10 cellular contexts compared by ENCODE assay signal in the genomic region with DNA sequence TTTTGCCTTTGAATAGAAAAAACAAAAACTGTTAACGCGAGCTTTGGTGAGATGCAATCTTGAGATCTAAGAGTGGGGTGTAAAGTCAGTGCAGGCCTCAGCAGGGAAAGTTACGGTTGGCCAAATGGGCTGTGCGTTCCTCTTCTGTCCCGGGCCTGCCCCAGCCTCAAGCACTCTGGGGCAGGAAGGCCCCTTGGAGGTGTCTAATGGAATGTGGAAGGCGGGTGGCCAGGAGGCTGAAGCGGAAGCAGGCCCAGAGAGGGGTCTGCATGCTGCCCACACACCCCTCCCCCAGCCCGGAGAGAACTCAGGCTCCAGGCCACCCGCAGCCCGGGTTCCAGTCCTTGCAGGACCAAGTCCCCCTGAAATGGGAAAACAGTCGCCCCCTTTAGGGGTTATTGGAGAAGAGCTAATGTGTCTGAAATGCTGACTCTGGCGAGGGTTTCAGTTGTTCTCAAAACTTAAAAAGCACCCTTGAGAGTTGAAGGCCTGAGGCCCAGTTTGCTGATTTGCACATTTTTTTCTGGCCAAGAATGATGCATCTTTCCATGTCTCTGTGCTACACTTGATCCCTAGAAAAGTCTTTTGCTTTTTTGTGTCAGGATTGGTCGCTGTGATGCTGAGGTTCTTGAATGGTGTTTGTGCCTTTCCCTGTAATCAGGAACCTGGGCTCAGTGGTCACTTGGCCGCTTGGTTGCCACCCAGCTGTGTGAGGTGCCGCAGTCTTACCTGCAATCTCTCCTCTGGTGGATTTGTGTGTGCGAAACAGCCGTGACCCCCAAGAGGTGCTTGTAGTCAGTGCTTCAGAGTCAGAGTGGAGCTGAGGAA. TPM values are rescaled to one million over a fixed set of nuclear protein-coding genes. Genes with fewer than 3 reads are reported as not detected.
DNase-seq lines count a peak whose midpoint lies in the region; ATAC-seq, FAIRE-seq and TF ChIP-seq lines count a peak whose summit lies in the region.
"Had no signal": no experiment of that assay in that cellular context is flagged by ENCODE, and none has a peak within 500 bp of the region (broad histone marks: within the 10 kb centered on the region; RNA-seq: fewer than 3 reads in every experiment).

No MANE protein-coding gene starts in this region.

- H3K4me1 ChIP-seq in breast epithelium (peaks cover 25 to 33% of the 10 kb centered on the region in 2 donors), H1 (replicated peaks in 1 of 4; ENCODE audit: control insufficient read depth in 3 of 4, insufficient read depth in 4 of 4, low read length in 3 of 4) (peaks cover 13 to 51% (median 38%) of the 10 kb centered on the region in 4 experiments)

- WGBS in H1 (ENCODE audit: extremely low coverage in 1 of 2, insufficient coverage in 1 of 2, insufficient read length in 1 of 2, insufficient replicate concordance in 2 of 2, low coverage in 1 of 2, low lambda C conversion rate in 2 of 2, missing lambda C conversion rate in 1 of 2), 2 experiments, result 26% methylated on average over 17 of the region's 17 CpGs; no CpG with 5 or more reads in 1 of the 2 experiments

- FAIRE-seq in H1 (lab: Jason Lieb, UNC), result no peak

- H3K23me2 ChIP-seq in H1 (ENCODE audit: low read depth, low read length), result peaks cover 6% of the 10 kb centered on the region

- H3K36me3 Mint-ChIP-seq in MCF 10A (ENCODE audit: insufficient read depth, unreplicated experiment) (peaks cover 1% of the 10 kb centered on the region), mesothelial cell of epicardium (no peaks in the 10 kb centered on the region)

- intact Hi-C loops in breast epithelium (cut with DNase I; ENCODE audit: low total_unique reads) (no loop called here), MCF 10A (cut with micrococcal nuclease) (no loop called here)

- peak; percentile 32 to 46; a peak in 2 of 4 replicates for TF ChIP-seq RAD21 in H1 (IDR thresholded peaks at IDR 0.05 in 1 of 2, conservative IDR thresholded peaks at IDR 0.05 in 1 of 2; ENCODE audit: low read depth in 2 of 2, low read length in 2 of 2)

- POLR2A ChIA-PET in MCF 10A (lab: Yijun Ruan, JAX), result no interaction called here
- POLR2A ChIA-PET in H1 (lab: Charles Lee; ENCODE audit: partially characterized antibody), result interaction anchor here (0.8 to 3.3 kb wide), 23 partner anchors 8 to 120 kb away, joined by 3 to 15 read pairs (median 5); no protein-coding TSS in a partner anchor

- peak overlapping the region; percentile 89 for H3K18ac ChIP-seq in H1 (ENCODE audit: extremely low read depth, low read length)

- no peaks in the 10 kb centered on the region for H3K36me3 ChIP-seq in breast epithelium
- H3K36me3 ChIP-seq in H1 (ENCODE audit: control insufficient read depth in 2 of 4, insufficient read depth in 4 of 4, low read length in 3 of 4), result no peaks in the 10 kb centered on the region; a peak in 1 of 8 replicates

- H3K9me3 ChIP-seq in breast epithelium (no peaks in the 10 kb centered on the region), H1 (ENCODE audit: insufficient read depth in 2 of 2, low read depth in 1 of 2, low read length in 1 of 2) (no peaks in the 10 kb centered on the region)

- peaks cover 26 to 38% of the 10 kb centered on the region in 2 experiments for H4K20me1 ChIP-seq in H1 (replicated peaks in 1 of 2; ENCODE audit: control insufficient read depth in 1 of 2, insufficient read depth in 2 of 2, low read length in 2 of 2)

- no peak overlapping the region for H3K27ac Mint-ChIP-seq in MCF 10A (ENCODE audit: low read depth, unreplicated experiment)
- H3K27ac Mint-ChIP-seq in mesothelial cell of epicardium, result peak overlapping the region; percentile 91
- H3K27ac Mint-ChIP-seq: CD4-positive, CD25-positive, alpha-beta regulatory T cell had no signal

- H3K27me3 ChIP-seq in breast epithelium (no peaks in the 10 kb centered on the region), H1 (replicated peaks in 1 of 4; ENCODE audit: control insufficient read depth in 3 of 4, extremely low read depth in 1 of 4, insufficient read depth in 3 of 4, low read length in 3 of 4) (peaks cover 0 to 4% (median 0%) of the 10 kb centered on the region in 4 experiments; a peak in 4 of 7 replicates)

- peak overlapping the region; percentile 48; the same call in 1 of the 2 replicates for H2BK15ac ChIP-seq in H1 (ENCODE audit: low read length)

- no TSS peak for BruUV-seq in MCF 10A (replicated peaks; lab: Mats Ljungman, UMichigan)

- H3K27ac ChIP-seq in breast epithelium (peak overlapping the region; percentile 78 to 94), H1 (ENCODE audit: low read depth, low read length) (peak overlapping the region; percentile 60; the same call in 1 of the 2 replicates)

- H2BK120ac ChIP-seq in H1 (replicated peaks; ENCODE audit: low read depth, low read length), result no peak overlapping the region

- H2AFZ ChIP-seq in H1 (ENCODE audit: low read length), result no peak overlapping the region

- no peak for DNase-seq in breast epithelium (ENCODE audit: low spot score in 2 of 2)
- no peak for DNase-seq in MCF 10A (ENCODE audit: unreplicated experiment)
- DNase-seq in H1 (ENCODE audit: low read depth in 1 of 2, low spot score in 2 of 2), result peak; percentile 75 to 81
- no peak for DNase-seq in mesothelial cell of epicardium (ENCODE audit: low spot score in 2 of 2, unreplicated experiment in 2 of 2)
- no peak for DNase-seq in MV-4-11 (lab: John Stamatoyannopoulos, UW)
- no peak for DNase-seq in NCI-H1436 (lab: John Stamatoyannopoulos, UW)
- DNase-seq: CD4-positive, CD25-positive, alpha-beta regulatory T cell; NCI-H1092 had no signal

- H3K4me1 Mint-ChIP-seq in MCF 10A (ENCODE audit: insufficient read depth, unreplicated experiment) (no peaks in the 10 kb centered on the region), mesothelial cell of epicardium (peaks cover 66% of the 10 kb centered on the region)

- H3K27me3 Mint-ChIP-seq in MCF 10A (ENCODE audit: insufficient read depth, unreplicated experiment) (peaks cover 10% of the 10 kb centered on the region), mesothelial cell of epicardium (ENCODE audit: low read depth) (peaks cover 18% of the 10 kb centered on the region)

- H3K56ac ChIP-seq in H1 (replicated peaks; ENCODE audit: insufficient read length, low read depth, low read length), result no peak overlapping the region

- H3K14ac ChIP-seq in H1 (ENCODE audit: insufficient read length), result no peak overlapping the region

- peak overlapping the region; percentile 75 to 85 for H3K4me2 ChIP-seq in H1 (ENCODE audit: insufficient read depth in 1 of 2, low read depth in 2 of 2, low read length in 2 of 2)

- no peak overlapping the region for H3K23ac ChIP-seq in H1 (ENCODE audit: insufficient read length)

- H2BK20ac ChIP-seq in H1 (ENCODE audit: low read length), result peak overlapping the region; percentile 11

- CTCF ChIA-PET in MCF 10A (lab: Yijun Ruan, JAX), result no interaction called here
- CTCF ChIA-PET in H1 (lab: Charles Lee; ENCODE audit: partially characterized antibody), result interaction anchor here (0.7 to 4.5 kb wide), 25 partner anchors 8 to 269 kb away, joined by 3 to 32 read pairs (median 4); no protein-coding TSS in a partner anchor

- H3K4me3 Mint-ChIP-seq in MCF 10A (ENCODE audit: unreplicated experiment) (no peak overlapping the region), mesothelial cell of epicardium (peak overlapping the region; percentile 68)

- H2BK5ac ChIP-seq in H1 (ENCODE audit: low read depth, low read length), result peak overlapping the region; percentile 98

- H3K79me1 ChIP-seq in H1 (ENCODE audit: low read depth, low read length), result peaks cover 16% of the 10 kb centered on the region

- peak overlapping the region; percentile 86 for H2BK12ac ChIP-seq in H1 (ENCODE audit: low read depth, low read length)

- TF ChIP-seq POLR2A in breast epithelium (IDR thresholded peaks at IDR 0.05) (no peak), H1 (IDR thresholded peaks at IDR 0.05; ENCODE audit: control extremely low read depth in 1 of 2, low read depth in 2 of 2, low read length in 2 of 2) (peak in 1 of 2 experiments; percentile 81; a peak in 2 of 3 replicates)

- ATAC-seq in HG03520 (IDR thresholded peaks at IDR 0.05; ENCODE audit: unreplicated experiment), result no peak
- no peak for ATAC-seq in GM21447 (IDR thresholded peaks at IDR 0.05; ENCODE audit: unreplicated experiment)

- H3K9me3 Mint-ChIP-seq in MCF 10A (ENCODE audit: unreplicated experiment), result no peaks in the 10 kb centered on the region
- no peaks in the 10 kb centered on the region for H3K9me3 Mint-ChIP-seq in mesothelial cell of epicardium

- H3K4ac ChIP-seq in H1 (replicated peaks; ENCODE audit: insufficient read length, low read depth, low read length), result peak overlapping the region; percentile 87

- peaks cover 24 to 60% of the 10 kb centered on the region in 2 experiments; a peak in 3 of 4 replicates for H3K79me2 ChIP-seq in H1 (ENCODE audit: control insufficient read depth in 1 of 2, insufficient read depth in 2 of 2, low read length in 2 of 2)

- peak overlapping the region in 2 of 4 experiments; percentile 62 to 70; a peak in 4 of 7 replicates for H3K9ac ChIP-seq in H1 (replicated peaks in 1 of 4; ENCODE audit: extremely low read depth in 1 of 4, low read depth in 3 of 4, low read length in 3 of 4)

- TF ChIP-seq EP300 in H1 (IDR thresholded peaks at IDR 0.05; ENCODE audit: borderline replicate concordance in 1 of 2, low read depth in 2 of 2, low read length in 2 of 2), result peak in 1 of 2 experiments; percentile 54; a peak in 1 of 3 replicates

- H3K4me3 ChIP-seq in breast epithelium, result peak overlapping the region; percentile 52 to 91 (median 71)
- peak overlapping the region; percentile 66 to 77 (median 71) for H3K4me3 ChIP-seq in H1 (ENCODE audit: extremely low read depth in 1 of 4, insufficient read depth in 2 of 4, low read depth in 3 of 4, low read length in 4 of 4)

- no peak overlapping the region for H4K8ac ChIP-seq in H1 (ENCODE audit: extremely low read depth, insufficient read depth, low read length)

- peak overlapping the region; percentile 35 for H4K91ac ChIP-seq in H1 (replicated peaks; ENCODE audit: insufficient read length, low read length)

- H4K5ac ChIP-seq in H1 (ENCODE audit: insufficient read length, low read depth, low read length), result no peak overlapping the region

- H2AK5ac ChIP-seq in H1 (ENCODE audit: low read depth, low read length), result peak overlapping the region; percentile 87; the same call in 1 of the 2 replicates

- TF ChIP-seq CTCF in breast epithelium (IDR thresholded peaks at IDR 0.05) (no peak), MCF 10A (IDR thresholded peaks at IDR 0.05; ENCODE audit: unreplicated experiment) (no peak), H1 (IDR thresholded peaks at IDR 0.05; ENCODE audit: control extremely low read depth in 1 of 3, insufficient read depth in 1 of 3, low read depth in 1 of 3, low read length in 3 of 3) (peak in 2 of 3 experiments; percentile 37 to 46; a peak in 2 of 4 replicates), mesothelial cell of epicardium (IDR thresholded peaks at IDR 0.05; ENCODE audit: unreplicated experiment) (no peak)

RNA-seq across cellular contexts. Expression of a gene that starts 2.0 kb away (rescaled TPM):
- total RNA-seq in breast epithelium (10 to 100 TPM; 48.3 to 62.9 (median 55.8) TPM), MCF 10A (2022) (2.1 and 3.4 TPM in 2 replicates), mesothelial cell of epicardium (302 to 315 TPM (median 305 TPM) in 3 replicates)
- total RNA-seq in H1 (2021; fragmentation: NEBNext Ultra II Directional; extraction: Animal tissue kit (Norgen Biotek cat#: 25700)), result 201 and 205 TPM in 2 replicates
- polyA plus RNA-seq in H1 (2011; rRNA removed), result 145 and 239 TPM in 2 replicates
- 167 TPM for polyA plus RNA-seq in H1 (2011; cell fraction: cytosol; rRNA removed)
- polyA plus RNA-seq in H1 (2011; cell fraction: nucleus; rRNA removed), result 627 TPM
- 80.5 to 132 TPM (median 130 TPM) in 4 replicates for polyA plus RNA-seq in H1 (2012, experiment 1 of 2)
- 88.9 TPM for polyA plus RNA-seq in H1 (2012, experiment 2 of 2)
- 269 TPM for polyA plus RNA-seq in H1 (2013, experiment 1 of 2)
- polyA plus RNA-seq in H1 (2013, experiment 2 of 2), result 226 TPM
- 30.9 and 31.7 TPM in 2 replicates for polyA minus RNA-seq in H1 (2011; rRNA and poly(A)+ RNA removed)
- 90.3 TPM for polyA minus RNA-seq in H1 (2011; cell fraction: cytosol; rRNA and poly(A)+ RNA removed)
- 88.2 TPM for polyA minus RNA-seq in H1 (2011; cell fraction: nucleus; rRNA and poly(A)+ RNA removed)

Comparison
In these comparisons a context has a peak if more than half of its experiments do, and no peak if none do; other contexts are left out.
1. RNA of a gene that starts 2.0 kb away (total RNA-seq): 302 to 315 TPM in mesothelial cell of epicardium, 201 to 205 TPM in H1 and 48.3 to 62.9 TPM in breast epithelium; 2.1 to 3.4 TPM in MCF 10A; every median in the first group is over 10 times any median in the second.
2. DNase-seq: peak in H1 (2 of 2); none in breast epithelium (0 of 2), MCF 10A (single experiment), mesothelial cell of epicardium (0 of 2), MV-4-11 (single experiment) and NCI-H1436 (single experiment).
3. CTCF ChIP-seq: peak in H1 (2 of 3); none in breast epithelium (0 of 3), MCF 10A (single experiment) and mesothelial cell of epicardium (single experiment).